Comparison of ENCODE assay signal across 22 cellular contexts in the genomic region with DNA sequence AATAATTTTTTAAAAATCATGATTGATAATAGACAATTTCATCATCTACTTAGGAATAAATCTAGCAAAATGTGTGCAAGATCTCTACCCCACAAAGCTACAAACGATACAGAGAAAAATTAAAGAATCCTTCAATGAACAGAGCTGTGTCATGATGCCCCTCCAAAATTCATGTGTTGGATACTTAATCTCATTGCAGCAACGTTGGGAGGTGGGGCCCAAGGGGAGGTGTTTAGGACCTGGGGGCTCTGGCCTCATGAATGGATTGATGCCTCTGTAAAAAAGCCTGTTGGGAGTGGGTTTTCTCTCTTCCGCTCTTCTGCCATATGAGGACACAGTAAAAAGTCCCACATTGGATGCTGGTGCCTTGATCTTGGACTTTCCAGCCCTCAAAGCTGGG. TPM values are rescaled to one million over a fixed set of nuclear protein-coding genes. Genes with fewer than 3 reads are reported as not detected.
DNase-seq lines count a peak whose midpoint lies in the region; ATAC-seq and TF ChIP-seq lines count a peak whose summit lies in the region.
"Had no signal": no experiment of that assay in that cellular context is flagged by ENCODE, and none has a peak within 500 bp of the region (broad histone marks: within the 10 kb centered on the region; RNA-seq: fewer than 3 reads in every experiment).

No MANE protein-coding gene starts in this region.

- peaks cover 6 to 31% (median 15%) of the 10 kb centered on the region in 11 experiments; a peak in 20 of 22 replicates for H3K9me3 ChIP-seq in BLaER1 treated with 17β-estradiol and CSF1 and Interleukin-3, amounts not matched to agents 10 nM and 100 nM (replicated peaks in 1 of 11)
- peaks cover 2% of the 10 kb centered on the region for H3K9me3 ChIP-seq in DND-41 (ENCODE audit: insufficient read depth, low read length, severe bottlenecking)
- H3K9me3 ChIP-seq in effector memory CD4-positive, alpha-beta T cell (ENCODE audit: control insufficient read depth, low read length): no peaks in the 10 kb centered on the region

- H3K27me3 ChIP-seq in BLaER1 treated with 17β-estradiol and CSF1 and Interleukin-3, amounts not matched to agents 10 nM and 100 nM: no peaks in the 10 kb centered on the region
- no peaks in the 10 kb centered on the region for H3K27me3 ChIP-seq in DND-41 (ENCODE audit: insufficient read depth, low read length, poor library complexity)
- H3K27me3 ChIP-seq in effector memory CD4-positive, alpha-beta T cell (replicated peaks; ENCODE audit: control insufficient read depth, insufficient read depth, low read length, poor library complexity, severe bottlenecking): no peaks in the 10 kb centered on the region

- peaks cover 10% of the 10 kb centered on the region for H3K36me3 Mint-ChIP-seq in activated CD4-positive, alpha-beta memory T cell treated with anti-CD3 and anti-CD28 coated beads, Interleukin-2, amount 10 ng/mL, durations not matched to agents 7 days and 5 days (ENCODE audit: low read depth)
- H3K36me3 Mint-ChIP-seq in activated CD4-positive, alpha-beta memory T cell treated with anti-CD3 and anti-CD28 coated beads for 36 hours: peaks cover 2% of the 10 kb centered on the region
- H3K36me3 Mint-ChIP-seq: CD14-positive monocyte had no signal

- CTCF ChIA-PET in activated CD4-positive, alpha-beta memory T cell treated with anti-CD3 and anti-CD28 coated beads, Interleukin-2, amount 10 ng/mL, durations not matched to agents 7 days and 5 days (lab: Charles Lee): interaction anchor here (1.1 kb wide), 1 partner anchor 83 kb away, joined by 3 read pairs; no protein-coding TSS in a partner anchor
- CTCF ChIA-PET in activated CD4-positive, alpha-beta memory T cell treated with anti-CD3 and anti-CD28 coated beads for 36 hours (lab: Charles Lee): no interaction called here

- H3K27me3 Mint-ChIP-seq in activated CD4-positive, alpha-beta memory T cell treated with anti-CD3 and anti-CD28 coated beads, Interleukin-2, amount 10 ng/mL, durations not matched to agents 7 days and 5 days: peaks cover 23% of the 10 kb centered on the region
- no peaks in the 10 kb centered on the region for H3K27me3 Mint-ChIP-seq in activated CD4-positive, alpha-beta memory T cell treated with anti-CD3 and anti-CD28 coated beads for 36 hours

- no peak for DNase-seq in activated CD4-positive, alpha-beta memory T cell treated with anti-CD3 and anti-CD28 coated beads, Interleukin-2, amount 10 ng/mL, durations not matched to agents 7 days and 5 days
- DNase-seq in activated CD4-positive, alpha-beta memory T cell treated with anti-CD3 and anti-CD28 coated beads for 36 hours: no peak
- peak; percentile 59 for DNase-seq in DND-41
- no peak for DNase-seq in effector memory CD4-positive, alpha-beta T cell
- no peak for DNase-seq in stimulated activated CD4-positive, alpha-beta T cell treated with anti-CD3 and anti-CD28 coated beads, Interleukin-4, amount 100 ng/mL, for 4 hours
- DNase-seq: DMS79, H7, NCI-H1105 treated with DMSO at 0.1 percent for 48 hours, NCI-H1694 treated with DMSO at 0.1 percent for 48 hours, NCI-H345, NCI-H526, SHP77 treated with DMSO at 0.1 percent for 48 hours had no signal

- intact Hi-C loops in activated CD4-positive, alpha-beta memory T cell treated with anti-CD3 and anti-CD28 coated beads for 36 hours (cut with micrococcal nuclease): no loop called here

- peak overlapping the region in 10 of 11 experiments; percentile 10 to 74 (median 62); a peak in 16 of 22 replicates for H3K9ac ChIP-seq in BLaER1 treated with 17β-estradiol and CSF1 and Interleukin-3, amounts not matched to agents 10 nM and 100 nM
- H3K9ac ChIP-seq in DND-41 (ENCODE audit: low read depth, low read length): peak overlapping the region; percentile 18; the same call in 1 of the 2 replicates

- no peak for TF ChIP-seq CTCF in DND-41 (IDR thresholded peaks at IDR 0.05; ENCODE audit: borderline replicate concordance, extremely low read depth, low read length, poor library complexity, severe bottlenecking)

- peak overlapping the region; percentile 29 for H3K4me3 Mint-ChIP-seq in activated CD4-positive, alpha-beta memory T cell treated with anti-CD3 and anti-CD28 coated beads, Interleukin-2, amount 10 ng/mL, durations not matched to agents 7 days and 5 days
- no peak overlapping the region for H3K4me3 Mint-ChIP-seq in activated CD4-positive, alpha-beta memory T cell treated with anti-CD3 and anti-CD28 coated beads for 36 hours
- H3K4me3 Mint-ChIP-seq: CD14-positive monocyte had no signal

- peaks cover 16 to 38% (median 30%) of the 10 kb centered on the region in 10 experiments for H3K4me1 ChIP-seq in BLaER1 treated with 17β-estradiol and CSF1 and Interleukin-3, amounts not matched to agents 10 nM and 100 nM
- H3K4me1 ChIP-seq in DND-41 (ENCODE audit: insufficient read depth, low read length): peaks cover 34% of the 10 kb centered on the region
- H3K4me1 ChIP-seq in effector memory CD4-positive, alpha-beta T cell (ENCODE audit: control insufficient read depth, insufficient read depth, low read length, poor library complexity, severe bottlenecking): peaks cover 30% of the 10 kb centered on the region
- H3K4me1 ChIP-seq: A549 had no signal

- H3K4me2 ChIP-seq in BLaER1 treated with 17β-estradiol and CSF1 and Interleukin-3, amounts not matched to agents 10 nM and 100 nM: peak overlapping the region; percentile 73 to 89 (median 85); a peak in 21 of 22 replicates
- peak overlapping the region; percentile 43 for H3K4me2 ChIP-seq in DND-41 (ENCODE audit: insufficient read depth, low read length)
- H3K4me2 ChIP-seq: A549 had no signal

- no peak overlapping the region for H2AFZ ChIP-seq in DND-41 (ENCODE audit: low read depth, low read length)

- no peaks in the 10 kb centered on the region for H4K20me1 ChIP-seq in BLaER1 treated with 17β-estradiol and CSF1 and Interleukin-3, amounts not matched to agents 10 nM and 100 nM
- H4K20me1 ChIP-seq in DND-41 (ENCODE audit: insufficient read depth, low read length): no peaks in the 10 kb centered on the region

- no peaks in the 10 kb centered on the region for H3K79me2 ChIP-seq in DND-41 (ENCODE audit: insufficient read depth, low read length)

- POLR2A ChIA-PET in activated CD4-positive, alpha-beta memory T cell treated with anti-CD3 and anti-CD28 coated beads, Interleukin-2, amount 10 ng/mL, durations not matched to agents 7 days and 5 days (lab: Charles Lee): interaction anchor here (1.0 to 1.6 kb wide), 2 partner anchors 14 to 83 kb away, joined by 3 read pairs; no protein-coding TSS in a partner anchor
- POLR2A ChIA-PET in activated CD4-positive, alpha-beta memory T cell treated with anti-CD3 and anti-CD28 coated beads for 36 hours (lab: Charles Lee): no interaction called here

- peak overlapping the region; percentile 66 for H3K27ac Mint-ChIP-seq in activated CD4-positive, alpha-beta memory T cell treated with anti-CD3 and anti-CD28 coated beads, Interleukin-2, amount 10 ng/mL, durations not matched to agents 7 days and 5 days
- no peak overlapping the region for H3K27ac Mint-ChIP-seq in activated CD4-positive, alpha-beta memory T cell treated with anti-CD3 and anti-CD28 coated beads for 36 hours
- H3K27ac Mint-ChIP-seq: CD14-positive monocyte, IgD-negative memory B cell had no signal

- H3K4me1 Mint-ChIP-seq in activated CD4-positive, alpha-beta memory T cell treated with anti-CD3 and anti-CD28 coated beads, Interleukin-2, amount 10 ng/mL, durations not matched to agents 7 days and 5 days: peaks cover 29% of the 10 kb centered on the region
- H3K4me1 Mint-ChIP-seq in activated CD4-positive, alpha-beta memory T cell treated with anti-CD3 and anti-CD28 coated beads for 36 hours (ENCODE audit: low read depth): peaks cover 28% of the 10 kb centered on the region

- ATAC-seq in DND-41 (ENCODE audit: insufficient read depth, low read depth) (peak; percentile 39), HG03571 (IDR thresholded peaks at IDR 0.05; ENCODE audit: unreplicated experiment) (no peak), HG02798 (IDR thresholded peaks at IDR 0.05; ENCODE audit: poor library complexity, unreplicated experiment) (no peak)

- no peaks in the 10 kb centered on the region for H3K36me3 ChIP-seq in BLaER1 treated with 17β-estradiol and CSF1 and Interleukin-3, amounts not matched to agents 10 nM and 100 nM
- no peaks in the 10 kb centered on the region for H3K36me3 ChIP-seq in DND-41 (ENCODE audit: insufficient read depth, low read length)
- no peaks in the 10 kb centered on the region for H3K36me3 ChIP-seq in effector memory CD4-positive, alpha-beta T cell (ENCODE audit: control insufficient read depth, insufficient read depth, low read length)

- peak overlapping the region in 9 of 11 experiments; percentile 62 to 90 (median 77); a peak in 18 of 22 replicates for H3K27ac ChIP-seq in BLaER1 treated with 17β-estradiol and CSF1 and Interleukin-3, amounts not matched to agents 10 nM and 100 nM
- H3K27ac ChIP-seq in DND-41 (ENCODE audit: low read length): peak overlapping the region; percentile 88
- H3K27ac ChIP-seq in effector memory CD4-positive, alpha-beta T cell (ENCODE audit: insufficient read depth, low read length, poor library complexity, severe bottlenecking): no peak overlapping the region
- H3K27ac ChIP-seq: A549, HL-60 had no signal

- H3K9me3 Mint-ChIP-seq in activated CD4-positive, alpha-beta memory T cell treated with anti-CD3 and anti-CD28 coated beads, Interleukin-2, amount 10 ng/mL, durations not matched to agents 7 days and 5 days: peaks cover 8% of the 10 kb centered on the region
- H3K9me3 Mint-ChIP-seq in activated CD4-positive, alpha-beta memory T cell treated with anti-CD3 and anti-CD28 coated beads for 36 hours: no peaks in the 10 kb centered on the region

- peak overlapping the region in 2 of 10 experiments; percentile 30 to 34; a peak in 3 of 20 replicates for H3K4me3 ChIP-seq in BLaER1 treated with 17β-estradiol and CSF1 and Interleukin-3, amounts not matched to agents 10 nM and 100 nM
- H3K4me3 ChIP-seq in DND-41 (ENCODE audit: low read depth in 1 of 2, low read length in 2 of 2): no peak overlapping the region
- H3K4me3 ChIP-seq in effector memory CD4-positive, alpha-beta T cell (ENCODE audit: insufficient read depth, low read depth, low read length, poor library complexity, severe bottlenecking): peak overlapping the region; percentile 31
- H3K4me3 ChIP-seq: A549 had no signal

RNA-seq across cellular contexts. Expression of a gene that starts 54.9 kb away (rescaled TPM):
- total RNA-seq in activated CD4-positive, alpha-beta memory T cell treated with anti-CD3 and anti-CD28 coated beads, Interleukin-2, amount 10 ng/mL, durations not matched to agents 7 days and 5 days: not detected
- total RNA-seq in activated CD4-positive, alpha-beta memory T cell treated with anti-CD3 and anti-CD28 coated beads for 36 hours: not detected
- total RNA-seq: G401, H7, LHCN-M2, OCI-LY7 had no signal
